Comparison of ENCODE assay signal across 22 cellular contexts in the genomic region with DNA sequence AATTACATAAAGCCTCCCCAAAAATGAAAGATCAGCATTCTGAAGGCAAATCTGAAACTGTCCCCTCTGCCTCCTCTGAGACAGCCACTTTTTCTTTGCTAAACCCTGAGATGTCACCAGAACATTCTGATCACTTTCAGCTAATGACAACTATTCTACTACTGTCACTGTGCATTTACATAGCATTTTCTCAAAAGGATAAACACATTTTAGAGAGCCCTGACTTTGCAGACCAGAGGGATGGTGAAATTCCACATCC.
DNase-seq lines count a peak whose midpoint lies in the region; ATAC-seq and TF ChIP-seq lines count a peak whose summit lies in the region.
"Had no signal": no experiment of that assay in that cellular context is flagged by ENCODE, and none has a peak within 500 bp of the region (broad histone marks: within the 10 kb centered on the region; RNA-seq: fewer than 3 reads in every experiment).

No MANE protein-coding gene starts in this region.

- H3K4me1 ChIP-seq in heart right ventricle (peaks cover 28 to 89% (median 51%) of the 10 kb centered on the region in 9 donors), thyroid gland (peaks cover 36 to 38% of the 10 kb centered on the region in 2 donors)

- H3K4me3 ChIP-seq in heart right ventricle = no peak overlapping the region
- no peak overlapping the region for H3K4me3 ChIP-seq in dorsolateral prefrontal cortex
- H3K4me3 ChIP-seq in thyroid gland (replicated peaks in 1 of 3) = no peak overlapping the region

- H3K27ac Mint-ChIP-seq in neural crest cell (ENCODE audit: unreplicated experiment) = peak overlapping the region; percentile 87
- peak overlapping the region in 1 of 10 donors; percentile 30 for H3K27ac Mint-ChIP-seq in naive thymus-derived CD8-positive, alpha-beta T cell
- H3K27ac Mint-ChIP-seq: activated T-cell treated with anti-CD3 and anti-CD28 coated beads, Interleukin-2, amount 50 U/mL, for 72 hours; B cell; CD8-positive, alpha-beta T cell had no signal

- intact Hi-C loops in heart right ventricle (cut with DNase I) = loop anchor here in 3 of 10 donors (5.0 kb wide), 4 partner anchors 74 to 699 kb away; partner anchors contain the start of gene GATB (in 1 of the 3)
- intact Hi-C loops in Right ventricle myocardium inferior (cut with DNase I) = loop anchor here (5.0 to 10.0 kb wide), 3 partner anchors 346 to 694 kb away; no protein-coding TSS in a partner anchor
- intact Hi-C loops in dorsolateral prefrontal cortex (cut with DNase I) = no loop called here
- intact Hi-C loops in thyroid gland (cut with DNase I) = no loop called here

- no peak for TF ChIP-seq POLR2A in thyroid gland (IDR thresholded peaks at IDR 0.05)

- TF ChIP-seq CTCF in heart right ventricle (IDR thresholded peaks at IDR 0.05) = no peak
- TF ChIP-seq CTCF in dorsolateral prefrontal cortex (IDR thresholded peaks at IDR 0.05 in 54 of 56, conservative IDR thresholded peaks at IDR 0.05 in 2 of 56; ENCODE audit: low read depth in 1 of 56, partially characterized antibody in 56 of 56) = no peak
- TF ChIP-seq CTCF in neural crest cell (conservative IDR thresholded peaks at IDR 0.05) = no peak
- no peak for TF ChIP-seq CTCF in thyroid gland (IDR thresholded peaks at IDR 0.05)

- no peaks in the 10 kb centered on the region for H3K36me3 ChIP-seq in heart right ventricle
- H3K36me3 ChIP-seq in thyroid gland = no peaks in the 10 kb centered on the region

- no peaks in the 10 kb centered on the region for H3K27me3 Mint-ChIP-seq in neural crest cell (ENCODE audit: low read depth)
- no peaks in the 10 kb centered on the region for H3K27me3 Mint-ChIP-seq in naive thymus-derived CD8-positive, alpha-beta T cell
- H3K27me3 Mint-ChIP-seq: B cell had no signal

- peaks cover 35% of the 10 kb centered on the region for H3K4me1 Mint-ChIP-seq in neural crest cell
- peaks cover 0 to 3% (median 0%) of the 10 kb centered on the region in 4 donors for H3K4me1 Mint-ChIP-seq in naive thymus-derived CD8-positive, alpha-beta T cell
- H3K4me1 Mint-ChIP-seq: B cell had no signal

- no peaks in the 10 kb centered on the region for H3K27me3 ChIP-seq in heart right ventricle
- no peaks in the 10 kb centered on the region for H3K27me3 ChIP-seq in dorsolateral prefrontal cortex
- H3K27me3 ChIP-seq in thyroid gland = no peaks in the 10 kb centered on the region

- POLR2A ChIA-PET in naive thymus-derived CD8-positive, alpha-beta T cell (lab: Charles Lee) = no interaction called here

- H3K9me3 Mint-ChIP-seq in neural crest cell = no peaks in the 10 kb centered on the region
- no peaks in the 10 kb centered on the region for H3K9me3 Mint-ChIP-seq in naive thymus-derived CD8-positive, alpha-beta T cell
- H3K9me3 Mint-ChIP-seq: activated T-cell treated with anti-CD3 and anti-CD28 coated beads, Interleukin-2, amount 50 U/mL, for 72 hours; CD8-positive, alpha-beta T cell had no signal

- no peak for ATAC-seq in heart right ventricle
- ATAC-seq in Right ventricle myocardium inferior = no peak
- no peak for ATAC-seq in GM21515 (IDR thresholded peaks at IDR 0.05; ENCODE audit: unreplicated experiment)
- ATAC-seq in naive thymus-derived CD8-positive, alpha-beta T cell = no peak
- ATAC-seq in HG02571 (IDR thresholded peaks at IDR 0.05; ENCODE audit: unreplicated experiment) = no peak
- ATAC-seq: activated T-cell treated with anti-CD3 and anti-CD28 coated beads, Interleukin-2, amount 50 U/mL, for 72 hours; CD8-positive, alpha-beta T cell; Panc1 had no signal

- DNase-seq in heart right ventricle (no peak), Right ventricle myocardium inferior (ENCODE audit: missing footprints) (no peak), dorsolateral prefrontal cortex (no peak), neural crest cell (ENCODE audit: low read depth, low spot score) (no peak), thyroid gland (no peak)
- no peak for DNase-seq in naive thymus-derived CD8-positive, alpha-beta T cell
- DNase-seq: activated CD4-positive, alpha-beta T cell treated with anti-CD3 and anti-CD28 coated beads, Interleukin-2, amount 50 U/mL, for 1 hour; activated naive CD4-positive, alpha-beta T cell treated with Interleukin-2 at 50 U/mL for 16 hours; activated T-cell treated with anti-CD3 and anti-CD28 coated beads, Interleukin-2, amount 50 U/mL, for 72 hours; CD8-positive, alpha-beta T cell; cortex of kidney; foreskin melanocyte; GOT3; NCI-H1092; NCI-H187 treated with DMSO at 0.1 percent for 48 hours; NCI-H524 treated with DMSO at 0.1 percent for 48 hours; stimulated activated naive CD4-positive, alpha-beta T cell treated with Interleukin-2 at 50 U/mL for 16 hours had no signal

- peaks cover 2% of the 10 kb centered on the region for H3K36me3 Mint-ChIP-seq in neural crest cell (ENCODE audit: low read depth)
- peaks cover 0 to 49% (median 28%) of the 10 kb centered on the region in 3 donors for H3K36me3 Mint-ChIP-seq in naive thymus-derived CD8-positive, alpha-beta T cell

- H3K27ac ChIP-seq in heart right ventricle = peak overlapping the region; percentile 71 to 93 (median 84)
- peak overlapping the region in 53 of 59 donors; percentile 3 to 87 (median 70) for H3K27ac ChIP-seq in dorsolateral prefrontal cortex
- H3K27ac ChIP-seq in thyroid gland = peak overlapping the region; percentile 35 to 72 (median 71)
- H3K27ac ChIP-seq: HL-60 had no signal

- no peaks in the 10 kb centered on the region for H3K9me3 ChIP-seq in heart right ventricle
- H3K9me3 ChIP-seq in thyroid gland = no peaks in the 10 kb centered on the region

- H3K4me3 Mint-ChIP-seq in neural crest cell = no peak overlapping the region
- H3K4me3 Mint-ChIP-seq in naive thymus-derived CD8-positive, alpha-beta T cell = no peak overlapping the region
- H3K4me3 Mint-ChIP-seq: activated T-cell treated with anti-CD3 and anti-CD28 coated beads, Interleukin-2, amount 50 U/mL, for 72 hours; B cell; CD8-positive, alpha-beta T cell had no signal
